In the genomic region with DNA sequence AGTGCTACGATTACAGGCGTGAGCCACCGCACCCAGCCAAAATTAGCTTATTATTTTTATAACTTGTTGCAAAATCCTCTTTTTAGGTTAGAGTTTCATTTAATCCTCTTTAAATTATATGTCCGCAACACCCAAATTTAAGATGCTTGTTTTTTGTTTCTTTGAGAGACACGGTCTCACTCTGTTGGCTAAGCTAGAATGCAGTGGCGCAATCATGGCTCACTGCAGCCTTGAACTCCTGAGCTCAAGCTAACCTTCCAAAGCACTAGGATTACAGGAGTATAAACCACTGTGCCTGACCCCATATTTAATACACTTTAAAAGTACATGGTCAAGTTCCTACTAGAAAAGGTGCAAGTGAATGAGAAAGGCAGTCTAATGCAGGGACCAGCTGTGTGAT, we compare ENCODE assay signal across 11 cellular contexts. TPM values are rescaled to one million over a fixed set of nuclear protein-coding genes. Genes with fewer than 3 reads are reported as not detected.
A peak's percentile ranks its signal among the peaks of the same experiment; 100 is the strongest.
DNase-seq lines count a peak whose midpoint lies in the region; ATAC-seq, FAIRE-seq and TF ChIP-seq lines count a peak whose summit lies in the region.
"Had no signal": no experiment of that assay in that cellular context is flagged by ENCODE, and none has a peak within 500 bp of the region (broad histone marks: within the 10 kb centered on the region; RNA-seq: fewer than 3 reads in every experiment).

No MANE protein-coding gene starts in this region.

- H3F3A ChIP-seq in OCI-LY1 (ENCODE audit: insufficient read depth, low read length): no peaks in the 10 kb centered on the region

- peaks cover 6% of the 10 kb centered on the region for H3K27me3 Mint-ChIP-seq in T-helper 1 cell treated with Interleukin-12 subunit alpha and Interleukin-12 subunit beta and Interleukin-4 antibody, amounts not matched to agents 30 μg/mL and 1 μg/mL, for 36 hours (ENCODE audit: low read depth)
- no peaks in the 10 kb centered on the region for H3K27me3 Mint-ChIP-seq in effector memory CD8-positive, alpha-beta T cell
- H3K27me3 Mint-ChIP-seq in progenitor cell of endocrine pancreas: no peaks in the 10 kb centered on the region

- H3K79me2 ChIP-seq in OCI-LY1 (ENCODE audit: insufficient read depth, low read length): peaks cover 68% of the 10 kb centered on the region

- peak overlapping the region; percentile 92 for H3K4me3 Mint-ChIP-seq in T-helper 1 cell treated with Interleukin-12 subunit alpha and Interleukin-12 subunit beta and Interleukin-4 antibody, amounts not matched to agents 30 μg/mL and 1 μg/mL, for 36 hours
- H3K4me3 Mint-ChIP-seq in effector memory CD8-positive, alpha-beta T cell: peak overlapping the region; percentile 12 to 87
- peak overlapping the region; percentile 79 for H3K4me3 Mint-ChIP-seq in progenitor cell of endocrine pancreas (ENCODE audit: low read depth)

- ATAC-seq in effector memory CD8-positive, alpha-beta T cell (replicated peaks): no peak

- H3K27me3 ChIP-seq in OCI-LY1 (ENCODE audit: insufficient read depth, low read length): no peaks in the 10 kb centered on the region
- H3K27me3 ChIP-seq in ascending aorta: no peaks in the 10 kb centered on the region

- H3K36me3 ChIP-seq in OCI-LY1 (ENCODE audit: insufficient read depth, low read length) (peaks cover 49% of the 10 kb centered on the region), ascending aorta (no peaks in the 10 kb centered on the region)

- no peak overlapping the region for H2AFZ ChIP-seq in OCI-LY1 (ENCODE audit: low read length)

- DNase-seq in T-helper 1 cell: no peak
- DNase-seq in effector memory CD8-positive, alpha-beta T cell: no peak
- DNase-seq in progenitor cell of endocrine pancreas (ENCODE audit: low spot score, unreplicated experiment): no peak
- DNase-seq in MV-4-11 (lab: John Stamatoyannopoulos, UW): no peak
- DNase-seq in urothelium cell line (ENCODE audit: low spot score): no peak
- DNase-seq in ascending aorta (ENCODE audit: low spot score in 2 of 2): no peak
- DNase-seq: activated CD4-positive, CD25-positive, alpha-beta regulatory T cell; foreskin melanocyte; midbrain had no signal

- H3K27ac ChIP-seq in OCI-LY1 (ENCODE audit: low read depth, low read length, poor library complexity, severe bottlenecking) (no peak overlapping the region), ascending aorta (no peak overlapping the region)

- H3K36me3 Mint-ChIP-seq in T-helper 1 cell treated with Interleukin-12 subunit alpha and Interleukin-12 subunit beta and Interleukin-4 antibody, amounts not matched to agents 30 μg/mL and 1 μg/mL, for 36 hours (ENCODE audit: low read depth): peaks cover 11% of the 10 kb centered on the region
- peaks cover 20% of the 10 kb centered on the region for H3K36me3 Mint-ChIP-seq in effector memory CD8-positive, alpha-beta T cell (ENCODE audit: insufficient read depth)
- peaks cover 10% of the 10 kb centered on the region for H3K36me3 Mint-ChIP-seq in progenitor cell of endocrine pancreas (ENCODE audit: insufficient read depth)

- H3K9me2 ChIP-seq in OCI-LY1 (ENCODE audit: low read depth, low read length): no peaks in the 10 kb centered on the region

- H3K27ac Mint-ChIP-seq in T-helper 1 cell treated with Interleukin-12 subunit alpha and Interleukin-12 subunit beta and Interleukin-4 antibody, amounts not matched to agents 30 μg/mL and 1 μg/mL, for 36 hours: no peak overlapping the region
- no peak overlapping the region for H3K27ac Mint-ChIP-seq in effector memory CD8-positive, alpha-beta T cell
- peak overlapping the region; percentile 64 for H3K27ac Mint-ChIP-seq in progenitor cell of endocrine pancreas

- peak overlapping the region; percentile 87; the same call in 1 of the 2 replicates for H3K9ac ChIP-seq in OCI-LY1 (ENCODE audit: low read length)

- no peak for TF ChIP-seq CTCF in OCI-LY1 (IDR thresholded peaks at IDR 0.05; ENCODE audit: low read length)
- TF ChIP-seq CTCF in progenitor cell of endocrine pancreas (IDR thresholded peaks at IDR 0.05; ENCODE audit: unreplicated experiment): no peak
- no peak for TF ChIP-seq CTCF in ascending aorta (IDR thresholded peaks at IDR 0.05)

- no peaks in the 10 kb centered on the region; the same call in 1 of the 2 replicates for H4K20me1 ChIP-seq in OCI-LY1 (ENCODE audit: insufficient read depth, low read length)

- intact Hi-C loops in ascending aorta (cut with DNase I): no loop called here

- no peaks in the 10 kb centered on the region for H3K9me3 Mint-ChIP-seq in T-helper 1 cell treated with Interleukin-12 subunit alpha and Interleukin-12 subunit beta and Interleukin-4 antibody, amounts not matched to agents 30 μg/mL and 1 μg/mL, for 36 hours
- no peaks in the 10 kb centered on the region for H3K9me3 Mint-ChIP-seq in effector memory CD8-positive, alpha-beta T cell
- H3K9me3 Mint-ChIP-seq in progenitor cell of endocrine pancreas (ENCODE audit: low read depth): no peaks in the 10 kb centered on the region

- H3K4me3 ChIP-seq in OCI-LY1 (ENCODE audit: low read depth, low read length, poor library complexity, severe bottlenecking) (peak overlapping the region; percentile 96), ascending aorta (peak overlapping the region in 1 of 2 donors; percentile 80)

- H3K4me1 ChIP-seq in OCI-LY1 (ENCODE audit: insufficient read depth, low read length, severe bottlenecking): peaks cover 48% of the 10 kb centered on the region
- peaks cover 0 to 7% of the 10 kb centered on the region in 2 donors for H3K4me1 ChIP-seq in ascending aorta

- peak overlapping the region; percentile 94 for H3K4me2 ChIP-seq in OCI-LY1 (ENCODE audit: low read length)

- H3K9me3 ChIP-seq in OCI-LY1 (ENCODE audit: low read length): no peaks in the 10 kb centered on the region
- no peaks in the 10 kb centered on the region for H3K9me3 ChIP-seq in ascending aorta

- no peak for FAIRE-seq in urothelium cell line (lab: Jason Lieb, UNC)

- peaks cover 26% of the 10 kb centered on the region for H3K4me1 Mint-ChIP-seq in T-helper 1 cell treated with Interleukin-12 subunit alpha and Interleukin-12 subunit beta and Interleukin-4 antibody, amounts not matched to agents 30 μg/mL and 1 μg/mL, for 36 hours (ENCODE audit: low read depth)
- H3K4me1 Mint-ChIP-seq in effector memory CD8-positive, alpha-beta T cell (ENCODE audit: low read depth in 2 of 2): peaks cover 18 to 22% of the 10 kb centered on the region in 2 donors
- peaks cover 42% of the 10 kb centered on the region for H3K4me1 Mint-ChIP-seq in progenitor cell of endocrine pancreas (ENCODE audit: low read depth)

RNA-seq across cellular contexts. Expression of a gene that starts 2.2 kb away (rescaled TPM):
- total RNA-seq in progenitor cell of endocrine pancreas (234 and 235 TPM in 2 replicates), ascending aorta (48.7 TPM)
